In the genomic region with DNA sequence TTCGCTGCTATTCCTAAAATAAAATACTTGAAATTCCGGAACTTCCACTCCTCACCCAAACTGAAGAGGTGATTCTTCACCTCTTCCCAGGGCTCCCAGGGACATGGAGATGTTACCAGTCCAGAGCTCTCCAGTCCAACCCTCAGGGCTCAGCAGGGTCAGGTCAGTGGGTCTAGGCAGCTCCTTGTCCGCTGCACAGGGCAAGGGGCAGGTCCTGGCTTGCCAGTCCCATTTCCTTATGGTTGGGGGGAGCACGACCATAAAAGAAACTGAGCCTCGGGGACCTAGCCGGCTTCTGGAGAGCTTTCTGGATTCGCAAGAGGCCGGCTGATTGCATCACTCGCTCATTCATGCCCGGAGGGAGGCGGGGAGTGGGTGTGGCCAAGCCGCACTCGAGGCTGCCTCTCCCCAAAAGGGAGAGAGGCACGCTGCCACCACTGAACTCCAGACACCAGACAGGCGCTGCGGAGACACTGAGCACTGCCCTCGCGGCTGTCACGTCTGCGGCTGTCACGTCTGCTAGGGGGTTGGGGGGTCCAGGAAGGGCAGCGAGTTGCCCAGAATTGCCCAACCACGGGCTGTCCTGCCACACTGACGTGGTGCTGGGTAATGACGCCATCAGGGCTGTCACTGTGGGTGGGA, we compare ENCODE assay signal across 8 cellular contexts. TPM values are rescaled to one million over a fixed set of nuclear protein-coding genes. Genes with fewer than 3 reads are reported as not detected.
A peak's percentile ranks its signal among the peaks of the same experiment; 100 is the strongest.
DNase-seq lines count a peak whose midpoint lies in the region; ATAC-seq and TF ChIP-seq lines count a peak whose summit lies in the region.

No MANE protein-coding gene starts in this region.

- H3K27me3 Mint-ChIP-seq in nephron (ENCODE audit: low read depth) = peaks cover 18% of the 10 kb centered on the region
- no peaks in the 10 kb centered on the region for H3K27me3 Mint-ChIP-seq in stimulated activated naive CD8-positive, alpha-beta T cell treated with anti-CD3 and anti-CD28 coated beads, Interleukin-15, Interleukin-2, amounts not matched to agents 100 ng/mL and 50 ng/mL, for 24 hours

- H3K4me1 Mint-ChIP-seq in nephron = peaks cover 61% of the 10 kb centered on the region
- peaks cover 76% of the 10 kb centered on the region for H3K4me1 Mint-ChIP-seq in stimulated activated naive CD8-positive, alpha-beta T cell treated with anti-CD3 and anti-CD28 coated beads, Interleukin-15, Interleukin-2, amounts not matched to agents 100 ng/mL and 50 ng/mL, for 24 hours (ENCODE audit: low read depth)

- H3K9me3 ChIP-seq in RWPE2 (ENCODE audit: severe bottlenecking) = no peaks in the 10 kb centered on the region

- H3K27ac ChIP-seq in RWPE2 (ENCODE audit: poor library complexity, severe bottlenecking) = peak overlapping the region; percentile 98

- H3K4me3 ChIP-seq in RWPE2 (ENCODE audit: severe bottlenecking) (no peak overlapping the region), fibroblast of mammary gland (ENCODE audit: control insufficient read depth, low read depth, low read length) (peak overlapping the region; percentile 43)

- H3K9me3 Mint-ChIP-seq in nephron = no peaks in the 10 kb centered on the region
- H3K9me3 Mint-ChIP-seq in stimulated activated naive CD8-positive, alpha-beta T cell treated with anti-CD3 and anti-CD28 coated beads, Interleukin-15, Interleukin-2, amounts not matched to agents 100 ng/mL and 50 ng/mL, for 24 hours = no peaks in the 10 kb centered on the region

- peaks cover 93% of the 10 kb centered on the region for H3K36me3 ChIP-seq in RWPE2 (ENCODE audit: low read depth)

- ATAC-seq in RWPE2 (ENCODE audit: low read depth) = peak; percentile 36

- DNase-seq in NCI-H2227 (lab: John Stamatoyannopoulos, UW; ENCODE audit: unreplicated experiment) (peak; percentile 65), NCI-H2227 treated with DMSO at 0.1 percent for 48 hours (lab: John Stamatoyannopoulos, UW) (no peak), HT1080 (ENCODE audit: low read depth) (peak; percentile 84), RWPE2 (ENCODE audit: low spot score) (peak; percentile 96), fibroblast of mammary gland (ENCODE audit: low read depth) (peak; percentile 82)
- peak; percentile 78 for DNase-seq in activated T-helper 9 cell treated with anti-CD3 and anti-CD28 coated beads, Interleukin-2, amount 50 U/mL, for 16 hours (ENCODE audit: low read depth)

- H3K4me3 Mint-ChIP-seq in nephron = peak overlapping the region; percentile 31 to 65 (median 56)
- H3K4me3 Mint-ChIP-seq in stimulated activated naive CD8-positive, alpha-beta T cell treated with anti-CD3 and anti-CD28 coated beads, Interleukin-15, Interleukin-2, amounts not matched to agents 100 ng/mL and 50 ng/mL, for 24 hours = peak overlapping the region; percentile 62

- peaks cover 68% of the 10 kb centered on the region for H3K4me1 ChIP-seq in RWPE2 (ENCODE audit: insufficient read depth, poor library complexity, severe bottlenecking)

- H3K27ac Mint-ChIP-seq in nephron = peak overlapping the region; percentile 48 to 94 (median 82)
- H3K27ac Mint-ChIP-seq in stimulated activated naive CD8-positive, alpha-beta T cell treated with anti-CD3 and anti-CD28 coated beads, Interleukin-15, Interleukin-2, amounts not matched to agents 100 ng/mL and 50 ng/mL, for 24 hours = peak overlapping the region; percentile 94

- H3K36me3 Mint-ChIP-seq in nephron (ENCODE audit: low read depth) = no peaks in the 10 kb centered on the region
- peaks cover 59% of the 10 kb centered on the region for H3K36me3 Mint-ChIP-seq in stimulated activated naive CD8-positive, alpha-beta T cell treated with anti-CD3 and anti-CD28 coated beads, Interleukin-15, Interleukin-2, amounts not matched to agents 100 ng/mL and 50 ng/mL, for 24 hours (ENCODE audit: low read depth)

- TF ChIP-seq CTCF in RWPE2 (IDR thresholded peaks at IDR 0.05; ENCODE audit: poor library complexity, severe bottlenecking) (no peak), fibroblast of mammary gland (conservative IDR thresholded peaks at IDR 0.05; ENCODE audit: control insufficient read depth, insufficient read depth, low read depth, low read length) (no peak), nephron (IDR thresholded peaks at IDR 0.05; ENCODE audit: unreplicated experiment in 3 of 3) (no peak)

- no peaks in the 10 kb centered on the region for H3K27me3 ChIP-seq in RWPE2 (ENCODE audit: insufficient read depth, poor library complexity, severe bottlenecking)

RNA-seq across cellular contexts. Expression of a gene that starts 15.8 kb away (rescaled TPM):
- 112 and 136 TPM in 2 replicates for total RNA-seq in HT1080 (2014; rRNA removed; shearing (Covaris generic))
- polyA plus RNA-seq in HT1080 (2015; cell fraction: cytosol; rRNA removed) = 426 and 431 TPM in 2 replicates
- 291 and 304 TPM in 2 replicates for polyA plus RNA-seq in HT1080 (2015; cell fraction: nucleus; rRNA removed)
